ENCODE assay signal across 1 cellular context in the genomic region with DNA sequence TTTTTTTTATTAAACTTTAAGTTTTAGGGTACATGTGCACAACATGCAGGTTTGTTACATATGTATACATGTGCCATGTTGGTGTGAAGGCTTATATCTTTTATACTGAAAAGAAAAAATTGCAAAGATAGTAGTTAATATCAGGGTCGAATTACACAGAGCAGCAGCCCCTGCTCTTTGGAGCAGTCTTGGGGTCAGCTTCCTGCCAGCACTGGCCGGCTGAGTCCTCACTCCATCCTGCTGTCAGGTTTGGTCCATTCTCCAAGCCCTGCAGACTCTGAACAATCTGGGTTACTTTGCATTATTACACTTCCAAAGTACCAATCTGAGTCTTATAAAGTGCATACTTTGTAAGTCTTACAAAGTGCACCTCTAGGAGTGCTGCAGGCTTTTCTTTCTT.
TF ChIP-seq lines count a peak whose summit lies in the region.

No MANE protein-coding gene starts in this region.

TF ChIP-seq in SK-N-SH treated with all-trans-retinoic acid at 6 μM for 48 hours, 23 proteins besides CTCF, POLR2A, EP300 and RAD21 (continued from another document):
- TF ChIP-seq, protein P1, sequence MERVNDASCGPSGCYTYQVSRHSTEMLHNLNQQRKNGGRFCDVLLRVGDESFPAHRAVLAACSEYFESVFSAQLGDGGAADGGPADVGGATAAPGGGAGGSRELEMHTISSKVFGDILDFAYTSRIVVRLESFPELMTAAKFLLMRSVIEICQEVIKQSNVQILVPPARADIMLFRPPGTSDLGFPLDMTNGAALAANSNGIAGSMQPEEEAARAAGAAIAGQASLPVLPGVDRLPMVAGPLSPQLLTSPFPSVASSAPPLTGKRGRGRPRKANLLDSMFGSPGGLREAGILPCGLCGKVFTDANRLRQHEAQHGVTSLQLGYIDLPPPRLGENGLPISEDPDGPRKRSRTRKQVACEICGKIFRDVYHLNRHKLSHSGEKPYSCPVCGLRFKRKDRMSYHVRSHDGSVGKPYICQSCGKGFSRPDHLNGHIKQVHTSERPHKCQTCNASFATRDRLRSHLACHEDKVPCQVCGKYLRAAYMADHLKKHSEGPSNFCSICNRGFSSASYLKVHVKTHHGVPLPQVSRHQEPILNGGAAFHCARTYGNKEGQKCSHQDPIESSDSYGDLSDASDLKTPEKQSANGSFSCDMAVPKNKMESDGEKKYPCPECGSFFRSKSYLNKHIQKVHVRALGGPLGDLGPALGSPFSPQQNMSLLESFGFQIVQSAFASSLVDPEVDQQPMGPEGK (CRISPR knock-in tag; IDR thresholded peaks at IDR 0.05; ENCODE audit: borderline replicate concordance), result no peak
- no peak for TF ChIP-seq GLIS3 (CRISPR knock-in tag; IDR thresholded peaks at IDR 0.05)
